ENCODE assay signal across 14 cellular contexts in the genomic region with DNA sequence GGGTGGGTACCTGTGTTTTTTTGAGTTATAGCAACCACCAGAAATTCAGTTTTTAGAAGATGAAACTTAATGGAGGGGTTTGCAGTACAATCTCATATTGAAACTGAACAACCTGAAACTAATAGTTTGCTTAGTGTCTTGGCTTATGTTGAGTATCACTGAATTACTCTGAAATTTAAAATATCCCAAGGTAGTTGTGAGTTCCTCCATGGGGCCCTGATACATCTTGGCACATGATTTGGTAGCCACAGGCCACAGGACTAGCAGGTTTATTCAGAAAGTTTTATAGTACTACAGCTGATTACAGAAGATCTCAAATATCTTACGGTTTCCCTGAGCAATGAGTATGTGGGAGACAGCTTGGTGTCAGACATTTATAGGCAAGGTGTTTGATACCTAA. TPM values are rescaled to one million over a fixed set of nuclear protein-coding genes. Genes with fewer than 3 reads are reported as not detected.
DNase-seq lines count a peak whose midpoint lies in the region; ATAC-seq and TF ChIP-seq lines count a peak whose summit lies in the region.
"Had no signal": no experiment of that assay in that cellular context is flagged by ENCODE, and none has a peak within 500 bp of the region (broad histone marks: within the 10 kb centered on the region; RNA-seq: fewer than 3 reads in every experiment).

No MANE protein-coding gene starts in this region.

- POLR2A ChIA-PET in WTC11 (lab: Charles Lee): interaction anchor here (0.6 to 1.2 kb wide), 2 partner anchors 48 to 92 kb away, joined by 3 read pairs; partner anchors contain the start of gene NACA

- H2BK120ac ChIP-seq in H9 (ENCODE audit: low read depth, low read length, poor library complexity, severe bottlenecking): no peak overlapping the region

- H3K79me2 ChIP-seq in H9 (ENCODE audit: insufficient read depth, low read length): peaks cover 64% of the 10 kb centered on the region; the same call in 1 of the 2 replicates

- intact Hi-C loops in activated CD4-positive, alpha-beta T cell treated with anti-CD3 and anti-CD28 coated beads, Interleukin-2, amount 10 ng/mL, durations not matched to agents 24 days and 14 days (cut with micrococcal nuclease): no loop called here
- intact Hi-C loops in psoas muscle (cut with DNase I): no loop called here

- H2BK12ac ChIP-seq in H9 (ENCODE audit: insufficient read length, low read depth, low read length): no peak overlapping the region

- no peak overlapping the region for H4K8ac ChIP-seq in H9 (replicated peaks; ENCODE audit: insufficient read length, low read depth, low read length)

- no peak overlapping the region for H2AFZ ChIP-seq in H9 (ENCODE audit: low read length)

- no peak overlapping the region for H4K91ac ChIP-seq in H9 (ENCODE audit: insufficient read length, low read depth, low read length)

- no peak overlapping the region for H3K56ac ChIP-seq in H9 (ENCODE audit: insufficient read length, low read depth, low read length)

- no peaks in the 10 kb centered on the region for H3K23me2 ChIP-seq in H9 (ENCODE audit: insufficient read length, low read depth, low read length, poor library complexity, severe bottlenecking)

- no peak overlapping the region for H3K4ac ChIP-seq in H9 (ENCODE audit: low read depth, low read length)

- H2BK5ac ChIP-seq in H9 (ENCODE audit: insufficient read length, low read length): no peak overlapping the region

- H4K20me1 ChIP-seq in H9 (ENCODE audit: control insufficient read depth, insufficient read depth, insufficient read length): no peaks in the 10 kb centered on the region

- H4K5ac ChIP-seq in H9 (ENCODE audit: insufficient read length, low read depth, low read length): no peak overlapping the region

- no peak overlapping the region for H3K9ac ChIP-seq in H9 (ENCODE audit: extremely low read depth, insufficient read length, low read length)

- H3K27me3 ChIP-seq in psoas muscle (ENCODE audit: insufficient read depth in 3 of 3, low read length in 2 of 3) (no peaks in the 10 kb centered on the region), H9 (ENCODE audit: insufficient read depth, low read length) (no peaks in the 10 kb centered on the region)
- H3K27me3 ChIP-seq: ascending aorta, esophagus muscularis mucosa had no signal

- no peak overlapping the region for H2BK15ac ChIP-seq in H9 (ENCODE audit: low read depth, low read length)

- H3K4me3 Mint-ChIP-seq in activated CD4-positive, alpha-beta T cell treated with anti-CD3 and anti-CD28 coated beads, Interleukin-2, amount 10 ng/mL, durations not matched to agents 24 days and 14 days: peak overlapping the region; percentile 26
- no peak overlapping the region for H3K4me3 Mint-ChIP-seq in WTC11
- no peak overlapping the region for H3K4me3 Mint-ChIP-seq in H9

- H3T11ph ChIP-seq in H9 (ENCODE audit: low read length): no peak overlapping the region

- ATAC-seq in HG02759 (IDR thresholded peaks at IDR 0.05; ENCODE audit: unreplicated experiment) (peak; percentile 48), WTC11 (no peak), psoas muscle (no peak), omental fat pad (ENCODE audit: low FRiP score) (no peak)
- ATAC-seq: HCT116 had no signal

- H3K36me3 ChIP-seq in psoas muscle (ENCODE audit: insufficient read depth in 1 of 2, low read depth in 1 of 2): peaks cover 3 to 30% of the 10 kb centered on the region in 2 donors

- no peak overlapping the region for H3K4me3 ChIP-seq in psoas muscle
- H3K4me3 ChIP-seq: A549, ascending aorta, esophagus muscularis mucosa had no signal

- H3K9me3 ChIP-seq in psoas muscle: no peaks in the 10 kb centered on the region
- no peaks in the 10 kb centered on the region for H3K9me3 ChIP-seq in H9 (ENCODE audit: control insufficient read depth, low read depth, low read length)
- H3K9me3 ChIP-seq: A549, ascending aorta, esophagus muscularis mucosa had no signal

- TF ChIP-seq CTCF in WTC11 (IDR thresholded peaks at IDR 0.05): no peak
- no peak for TF ChIP-seq CTCF in psoas muscle (IDR thresholded peaks at IDR 0.05)
- no peak for TF ChIP-seq CTCF in omental fat pad (IDR thresholded peaks at IDR 0.05)
- no peak for TF ChIP-seq CTCF in H9 (conservative IDR thresholded peaks at IDR 0.05)

- H3K14ac ChIP-seq in H9 (ENCODE audit: insufficient read depth, low read length): no peak overlapping the region

- H3K27ac Mint-ChIP-seq in activated CD4-positive, alpha-beta T cell treated with anti-CD3 and anti-CD28 coated beads, Interleukin-2, amount 10 ng/mL, durations not matched to agents 24 days and 14 days: peak overlapping the region; percentile 71
- H3K27ac Mint-ChIP-seq in WTC11: peak overlapping the region; percentile 70; the same call in 1 of the 2 replicates
- peak overlapping the region in 1 of 3 experiments; percentile 76; a peak in 1 of 7 replicates for H3K27ac Mint-ChIP-seq in H9

- no peak overlapping the region for H3K23ac ChIP-seq in H9 (ENCODE audit: insufficient read length, low read depth, low read length)

- H3K18ac ChIP-seq in H9 (ENCODE audit: insufficient read length, low read depth, low read length): no peak overlapping the region

- no peaks in the 10 kb centered on the region for H3K27me3 Mint-ChIP-seq in activated CD4-positive, alpha-beta T cell treated with anti-CD3 and anti-CD28 coated beads, Interleukin-2, amount 10 ng/mL, durations not matched to agents 24 days and 14 days
- H3K27me3 Mint-ChIP-seq in WTC11 (ENCODE audit: low read depth) (no peaks in the 10 kb centered on the region), H9 (ENCODE audit: low read depth) (no peaks in the 10 kb centered on the region)

- H3K4me1 Mint-ChIP-seq in activated CD4-positive, alpha-beta T cell treated with anti-CD3 and anti-CD28 coated beads, Interleukin-2, amount 10 ng/mL, durations not matched to agents 24 days and 14 days: peaks cover 38% of the 10 kb centered on the region
- peaks cover 32% of the 10 kb centered on the region for H3K4me1 Mint-ChIP-seq in WTC11
- peaks cover 5 to 10% of the 10 kb centered on the region in 2 experiments; a peak in 3 of 4 replicates for H3K4me1 Mint-ChIP-seq in H9

- no peak overlapping the region for H3K4me2 ChIP-seq in H9 (ENCODE audit: insufficient read depth, insufficient read length, low read length)
- H3K4me2 ChIP-seq: A549 had no signal

- peaks cover 40% of the 10 kb centered on the region for H3K36me3 Mint-ChIP-seq in activated CD4-positive, alpha-beta T cell treated with anti-CD3 and anti-CD28 coated beads, Interleukin-2, amount 10 ng/mL, durations not matched to agents 24 days and 14 days (ENCODE audit: low read depth)
- H3K36me3 Mint-ChIP-seq in WTC11 (peaks cover 33% of the 10 kb centered on the region), H9 (ENCODE audit: insufficient read depth in 1 of 3, low read depth in 3 of 3) (peaks cover 19 to 56% (median 38%) of the 10 kb centered on the region in 3 experiments; a peak in 6 of 7 replicates)

- 30 to 70% (median 49%) methylated on average over 1 of the region's 1 CpG for WGBS in psoas muscle, 3 donors
- no CpG with 5 or more reads among the region's 1 CpG for WGBS in H9 (ENCODE audit: extremely low coverage, insufficient read length, low lambda C conversion rate)

- H3K79me1 ChIP-seq in H9 (ENCODE audit: insufficient read depth, low read depth, low read length, poor library complexity, severe bottlenecking): peaks cover 3% of the 10 kb centered on the region

- H3K27ac ChIP-seq in psoas muscle (peak overlapping the region; percentile 50), H9 (ENCODE audit: insufficient read length, low read depth, low read length) (no peak overlapping the region)
- H3K27ac ChIP-seq: A549, ascending aorta, esophagus muscularis mucosa had no signal

- no peak overlapping the region for H2BK20ac ChIP-seq in H9 (ENCODE audit: low read depth, low read length, poor library complexity, severe bottlenecking)

- CTCF ChIA-PET in WTC11 (lab: Charles Lee): interaction anchor here (1.8 kb wide), 1 partner anchor 41 kb away, joined by 12 read pairs; no protein-coding TSS in a partner anchor

- H3K4me1 ChIP-seq in psoas muscle (peaks cover 63% of the 10 kb centered on the region), H9 (ENCODE audit: insufficient read depth, low read length) (no peaks in the 10 kb centered on the region)

- H2AK5ac ChIP-seq in H9 (ENCODE audit: insufficient read length, low read length): no peak overlapping the region

- DNase-seq in activated CD4-positive, alpha-beta T cell treated with anti-CD3 and anti-CD28 coated beads, Interleukin-2, amount 10 ng/mL, durations not matched to agents 24 days and 14 days: no peak
- no peak for DNase-seq in activated CD4-positive, alpha-beta T cell treated with anti-CD3 and anti-CD28 coated beads for 1 hour
- DNase-seq in WTC11 (ENCODE audit: low spot score) (no peak), psoas muscle (no peak), omental fat pad (ENCODE audit: low spot score) (no peak), activated gamma-delta T cell treated with Interleukin-2 at 50 U/mL for 16 hours (no peak), H9 (no peak)
- DNase-seq: NCI-H524 treated with DMSO at 0.1 percent for 48 hours, T1000 had no signal

- no peaks in the 10 kb centered on the region for H3K9me3 Mint-ChIP-seq in activated CD4-positive, alpha-beta T cell treated with anti-CD3 and anti-CD28 coated beads, Interleukin-2, amount 10 ng/mL, durations not matched to agents 24 days and 14 days
- no peaks in the 10 kb centered on the region for H3K9me3 Mint-ChIP-seq in WTC11
- H3K9me3 Mint-ChIP-seq in H9: no peaks in the 10 kb centered on the region

RNA-seq across cellular contexts. Expression of gene PTGES3, which starts 10.4 kb away (rescaled TPM):
- 351 and 357 TPM in 2 replicates for total RNA-seq in activated CD4-positive, alpha-beta T cell treated with anti-CD3 and anti-CD28 coated beads, Interleukin-2, amount 10 ng/mL, durations not matched to agents 24 days and 14 days
- 394 to 436 TPM (median 420 TPM) in 3 replicates for total RNA-seq in WTC11 (2021)
- 100 to 1,000 TPM; 118 to 192 (median 148) TPM for total RNA-seq in psoas muscle
- polyA plus RNA-seq in psoas muscle: 100 to 1,000 TPM; 141 to 253 (median 165) TPM
- 100 to 1,000 TPM in 1 of 4 donors, 10 to 100 TPM in 3; 80.7 to 103 (median 84.6) TPM for total RNA-seq in omental fat pad
- 435 and 449 TPM in 2 replicates for total RNA-seq in H9 (2021)

RNA-seq across cellular contexts. Expression of gene ATP5F1B, which starts 31.9 kb away (rescaled TPM):
- total RNA-seq in activated CD4-positive, alpha-beta T cell treated with anti-CD3 and anti-CD28 coated beads, Interleukin-2, amount 10 ng/mL, durations not matched to agents 24 days and 14 days: 760 and 771 TPM in 2 replicates
- total RNA-seq in WTC11 (2021): 971 to 1,064 TPM (median 1,005 TPM) in 3 replicates
- 1,000 to 10,000 TPM; 1,044 to 2,377 (median 1,300) TPM for total RNA-seq in psoas muscle
- 1,000 to 10,000 TPM; 1,196 to 2,759 (median 1,470) TPM for polyA plus RNA-seq in psoas muscle
- 100 to 1,000 TPM; 368 to 495 (median 458) TPM for total RNA-seq in omental fat pad
- 927 and 936 TPM in 2 replicates for total RNA-seq in H9 (2021)

RNA-seq across cellular contexts. Expression of gene NACA, which starts 47.4 kb away (rescaled TPM):
- total RNA-seq in activated CD4-positive, alpha-beta T cell treated with anti-CD3 and anti-CD28 coated beads, Interleukin-2, amount 10 ng/mL, durations not matched to agents 24 days and 14 days: 1,041 and 1,057 TPM in 2 replicates
- total RNA-seq in WTC11 (2021): 987 to 1,052 TPM (median 1,025 TPM) in 3 replicates
- total RNA-seq in psoas muscle: 100 to 1,000 TPM; 434 to 719 (median 530) TPM
- 1,000 to 10,000 TPM in 1 of 3 donors, 100 to 1,000 TPM in 2; 483 to 1,147 (median 489) TPM for polyA plus RNA-seq in psoas muscle
- total RNA-seq in omental fat pad: 1,000 to 10,000 TPM in 2 of 4 donors, 100 to 1,000 TPM in 2; 968 to 1,190 (median 1,074) TPM
- 1,176 and 1,204 TPM in 2 replicates for total RNA-seq in H9 (2021)

RNA-seq across cellular contexts. Expression of gene BAZ2A, which starts 47.6 kb away (rescaled TPM):
- total RNA-seq in activated CD4-positive, alpha-beta T cell treated with anti-CD3 and anti-CD28 coated beads, Interleukin-2, amount 10 ng/mL, durations not matched to agents 24 days and 14 days: 117 and 118 TPM in 2 replicates
- total RNA-seq in WTC11 (2021) (103 to 114 TPM (median 108 TPM) in 3 replicates), psoas muscle (10 to 100 TPM; 41.0 to 53.8 (median 47.7) TPM), omental fat pad (100 to 1,000 TPM in 1 of 4 donors, 10 to 100 TPM in 3; 43.1 to 124 (median 74.1) TPM), H9 (2021) (94.1 and 108 TPM in 2 replicates)
- 10 to 100 TPM; 10.0 to 39.4 (median 25.5) TPM for polyA plus RNA-seq in psoas muscle
